3 cellular contexts compared by ENCODE assay signal in the genomic region with DNA sequence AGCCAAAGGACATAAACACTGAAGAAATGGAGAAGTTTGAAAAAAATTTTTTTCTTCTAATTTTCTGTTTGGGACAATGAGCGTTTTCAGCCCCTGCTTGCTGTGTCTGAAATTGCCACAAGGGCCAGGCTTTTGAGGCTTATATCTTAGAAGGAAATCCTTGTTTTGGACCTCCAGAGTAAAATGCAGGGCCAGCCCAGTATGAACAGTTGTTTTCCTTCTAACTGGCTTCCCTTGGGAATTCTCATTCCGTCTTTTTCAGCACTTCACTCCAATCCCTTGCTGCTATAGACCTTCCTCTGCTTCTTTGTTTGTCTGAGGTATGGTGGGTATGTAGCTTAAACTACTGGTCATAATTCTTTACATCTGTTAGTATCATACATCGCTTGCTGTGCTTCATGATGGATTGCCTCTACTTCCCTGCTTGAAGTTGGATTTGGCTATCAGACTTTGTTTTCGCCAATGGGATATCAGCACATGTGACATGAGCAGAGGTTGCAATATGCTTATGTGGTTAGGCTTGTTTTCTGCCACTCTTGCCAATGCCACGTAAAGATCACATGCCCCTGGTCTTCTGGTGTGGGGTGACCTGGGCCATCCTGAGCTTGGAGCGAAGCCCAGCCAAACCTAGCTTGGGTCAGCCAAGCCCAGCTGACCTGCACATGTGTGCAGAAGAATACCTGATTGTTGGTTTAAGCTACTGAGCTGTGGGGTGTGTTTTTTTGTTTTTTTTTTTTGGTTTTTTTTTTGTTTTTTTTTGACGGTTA.
TF ChIP-seq lines count a peak whose summit lies in the region.

No MANE protein-coding gene starts in this region.

TF ChIP-seq in liver, 16 proteins besides CTCF, POLR2A, EP300 and RAD21:
- TF ChIP-seq JUND (IDR thresholded peaks at IDR 0.05) (no peak), SP1 (IDR thresholded peaks at IDR 0.05) (peak; percentile 63), FOXA1 (IDR thresholded peaks at IDR 0.05) (peak; percentile 34), EGR1 (IDR thresholded peaks at IDR 0.05; ENCODE audit: low read depth in 2 of 2) (no peak), HNF4A (conservative IDR thresholded peaks at IDR 0.05) (peak in 1 of 2 donors; percentile 61), FOXA2 (IDR thresholded peaks at IDR 0.05) (peak; percentile 40), HNF4G (IDR thresholded peaks at IDR 0.05) (no peak), NR2F2 (IDR thresholded peaks at IDR 0.05) (no peak), RXRA (IDR thresholded peaks at IDR 0.05) (peak; percentile 75 to 82), YY1 (IDR thresholded peaks at IDR 0.05) (no peak), TAF1 (conservative IDR thresholded peaks at IDR 0.05) (no peak), GABPA (IDR thresholded peaks at IDR 0.05 in 1 of 2, conservative IDR thresholded peaks at IDR 0.05 in 1 of 2) (no peak)
- TF ChIP-seq, protein P1, sequence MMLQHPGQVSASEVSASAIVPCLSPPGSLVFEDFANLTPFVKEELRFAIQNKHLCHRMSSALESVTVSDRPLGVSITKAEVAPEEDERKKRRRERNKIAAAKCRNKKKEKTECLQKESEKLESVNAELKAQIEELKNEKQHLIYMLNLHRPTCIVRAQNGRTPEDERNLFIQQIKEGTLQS (IDR thresholded peaks at IDR 0.05), result peak; percentile 59
- TF ChIP-seq, protein P2, sequence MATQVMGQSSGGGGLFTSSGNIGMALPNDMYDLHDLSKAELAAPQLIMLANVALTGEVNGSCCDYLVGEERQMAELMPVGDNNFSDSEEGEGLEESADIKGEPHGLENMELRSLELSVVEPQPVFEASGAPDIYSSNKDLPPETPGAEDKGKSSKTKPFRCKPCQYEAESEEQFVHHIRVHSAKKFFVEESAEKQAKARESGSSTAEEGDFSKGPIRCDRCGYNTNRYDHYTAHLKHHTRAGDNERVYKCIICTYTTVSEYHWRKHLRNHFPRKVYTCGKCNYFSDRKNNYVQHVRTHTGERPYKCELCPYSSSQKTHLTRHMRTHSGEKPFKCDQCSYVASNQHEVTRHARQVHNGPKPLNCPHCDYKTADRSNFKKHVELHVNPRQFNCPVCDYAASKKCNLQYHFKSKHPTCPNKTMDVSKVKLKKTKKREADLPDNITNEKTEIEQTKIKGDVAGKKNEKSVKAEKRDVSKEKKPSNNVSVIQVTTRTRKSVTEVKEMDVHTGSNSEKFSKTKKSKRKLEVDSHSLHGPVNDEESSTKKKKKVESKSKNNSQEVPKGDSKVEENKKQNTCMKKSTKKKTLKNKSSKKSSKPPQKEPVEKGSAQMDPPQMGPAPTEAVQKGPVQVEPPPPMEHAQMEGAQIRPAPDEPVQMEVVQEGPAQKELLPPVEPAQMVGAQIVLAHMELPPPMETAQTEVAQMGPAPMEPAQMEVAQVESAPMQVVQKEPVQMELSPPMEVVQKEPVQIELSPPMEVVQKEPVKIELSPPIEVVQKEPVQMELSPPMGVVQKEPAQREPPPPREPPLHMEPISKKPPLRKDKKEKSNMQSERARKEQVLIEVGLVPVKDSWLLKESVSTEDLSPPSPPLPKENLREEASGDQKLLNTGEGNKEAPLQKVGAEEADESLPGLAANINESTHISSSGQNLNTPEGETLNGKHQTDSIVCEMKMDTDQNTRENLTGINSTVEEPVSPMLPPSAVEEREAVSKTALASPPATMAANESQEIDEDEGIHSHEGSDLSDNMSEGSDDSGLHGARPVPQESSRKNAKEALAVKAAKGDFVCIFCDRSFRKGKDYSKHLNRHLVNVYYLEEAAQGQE (IDR thresholded peaks at IDR 0.05), result no peak
- TF ChIP-seq, protein P3, sequence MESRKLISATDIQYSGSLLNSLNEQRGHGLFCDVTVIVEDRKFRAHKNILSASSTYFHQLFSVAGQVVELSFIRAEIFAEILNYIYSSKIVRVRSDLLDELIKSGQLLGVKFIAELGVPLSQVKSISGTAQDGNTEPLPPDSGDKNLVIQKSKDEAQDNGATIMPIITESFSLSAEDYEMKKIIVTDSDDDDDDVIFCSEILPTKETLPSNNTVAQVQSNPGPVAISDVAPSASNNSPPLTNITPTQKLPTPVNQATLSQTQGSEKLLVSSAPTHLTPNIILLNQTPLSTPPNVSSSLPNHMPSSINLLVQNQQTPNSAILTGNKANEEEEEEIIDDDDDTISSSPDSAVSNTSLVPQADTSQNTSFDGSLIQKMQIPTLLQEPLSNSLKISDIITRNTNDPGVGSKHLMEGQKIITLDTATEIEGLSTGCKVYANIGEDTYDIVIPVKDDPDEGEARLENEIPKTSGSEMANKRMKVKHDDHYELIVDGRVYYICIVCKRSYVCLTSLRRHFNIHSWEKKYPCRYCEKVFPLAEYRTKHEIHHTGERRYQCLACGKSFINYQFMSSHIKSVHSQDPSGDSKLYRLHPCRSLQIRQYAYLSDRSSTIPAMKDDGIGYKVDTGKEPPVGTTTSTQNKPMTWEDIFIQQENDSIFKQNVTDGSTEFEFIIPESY (IDR thresholded peaks at IDR 0.05), result peak; percentile 21
- TF ChIP-seq, protein P4, sequence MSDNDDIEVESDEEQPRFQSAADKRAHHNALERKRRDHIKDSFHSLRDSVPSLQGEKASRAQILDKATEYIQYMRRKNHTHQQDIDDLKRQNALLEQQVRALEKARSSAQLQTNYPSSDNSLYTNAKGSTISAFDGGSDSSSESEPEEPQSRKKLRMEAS (IDR thresholded peaks at IDR 0.05), result peak; percentile 47

TF ChIP-seq in HepG2, 621 proteins besides CTCF, POLR2A, EP300 and RAD21:
- TF ChIP-seq ZNF282 (IDR thresholded peaks at IDR 0.05; ENCODE audit: partially characterized antibody), result no peak
- no peak for TF ChIP-seq ZNF775 (CRISPR knock-in tag; IDR thresholded peaks at IDR 0.05; ENCODE audit: borderline replicate concordance)
- no peak for TF ChIP-seq HNRNPK (IDR thresholded peaks at IDR 0.05; ENCODE audit: low read depth, low read length, poor library complexity, severe bottlenecking)
- no peak for TF ChIP-seq FOSL2 (CRISPR knock-in tag; IDR thresholded peaks at IDR 0.05)
- TF ChIP-seq ZFYVE20 (CRISPR knock-in tag; IDR thresholded peaks at IDR 0.05; ENCODE audit: borderline replicate concordance, low read depth), result no peak
- TF ChIP-seq HDAC2 (CRISPR knock-in tag; IDR thresholded peaks at IDR 0.05), result no peak
- TF ChIP-seq CENPT (CRISPR knock-in tag; IDR thresholded peaks at IDR 0.05; ENCODE audit: low read depth), result no peak

TF ChIP-seq in H1, 55 proteins besides CTCF, POLR2A, EP300 and RAD21:
- TF ChIP-seq HDAC2 (IDR thresholded peaks at IDR 0.05; ENCODE audit: borderline replicate concordance in 1 of 2, low read depth in 2 of 2, low read length in 2 of 2), result no peak
- TF ChIP-seq RFX5 (IDR thresholded peaks at IDR 0.05; ENCODE audit: borderline replicate concordance, low read depth, low read length), result no peak
- TF ChIP-seq TEAD4 (IDR thresholded peaks at IDR 0.05; ENCODE audit: low read depth, low read length), result no peak
- no peak for TF ChIP-seq POU5F1 (IDR thresholded peaks at IDR 0.05; ENCODE audit: low read depth, low read length)
